23 cellular contexts compared by ENCODE assay signal in genomic region chr14:23575086-23575485, GRCh38. TPM values are rescaled to one million over a fixed set of nuclear protein-coding genes. Genes with fewer than 3 reads are reported as not detected.
DNase-seq lines count a peak whose midpoint lies in the region; ATAC-seq and TF ChIP-seq lines count a peak whose summit lies in the region.
"Had no signal": no experiment of that assay in that cellular context is flagged by ENCODE, and none has a peak within 500 bp of the region (broad histone marks: within the 10 kb centered on the region; RNA-seq: fewer than 3 reads in every experiment).

No MANE protein-coding gene starts in this region.

- H3K27ac Mint-ChIP-seq in WTC11, result no peak overlapping the region
- H3K27ac Mint-ChIP-seq: T-helper 1 cell treated with Interleukin-12 subunit alpha and Interleukin-12 subunit beta and Interleukin-4 antibody, amounts not matched to agents 30 μg/mL and 1 μg/mL, for 36 hours had no signal

- TF ChIP-seq RAD21 in SK-N-SH (IDR thresholded peaks at IDR 0.05; ENCODE audit: low read length), result no peak

- DNase-seq in SK-N-SH (peak; percentile 5), WTC11 (ENCODE audit: low spot score) (no peak), posterior vena cava (ENCODE audit: low spot score) (peak; percentile 34), HPDE6-E6E7 (ENCODE audit: extremely low spot score) (no peak), SKM-1 (lab: John Stamatoyannopoulos, UW; ENCODE audit: unreplicated experiment) (no peak)
- DNase-seq in stimulated activated CD4-positive, alpha-beta T cell treated with anti-CD3 and anti-CD28 coated beads, Interleukin-2, amount 100 ng/mL, for 48 hours, result no peak
- DNase-seq: activated CD4-positive, alpha-beta T cell treated with anti-CD3 and anti-CD28 coated beads for 4 hours; activated naive CD4-positive, alpha-beta T cell; activated T-cell treated with anti-CD3 and anti-CD28 coated beads, Interleukin-2, amount 50 U/mL, for 4 hours; anterior cingulate cortex; dermis blood vessel endothelial cell; DMS53; NCI-H1048; NCI-H1930; NCI-H69; SJCRH30 had no signal

- no peaks in the 10 kb centered on the region for H3K36me3 ChIP-seq in SK-N-SH (replicated peaks in 1 of 2; ENCODE audit: control insufficient read depth in 1 of 2, insufficient read depth in 2 of 2, low read length in 1 of 2)
- H3K36me3 ChIP-seq: cardiac muscle cell, prostate gland, SJCRH30 had no signal

- H3K9ac ChIP-seq in SK-N-SH, result no peak overlapping the region

- peaks cover 38% of the 10 kb centered on the region for H3K27me3 Mint-ChIP-seq in WTC11 (ENCODE audit: low read depth)

- H3K27me3 ChIP-seq in SK-N-SH (ENCODE audit: insufficient read depth) (no peaks in the 10 kb centered on the region), layer of hippocampus (ENCODE audit: control insufficient read depth, insufficient read depth, low read length) (peaks cover 28% of the 10 kb centered on the region)

- no peak overlapping the region for H3K4me3 ChIP-seq in SK-N-SH (ENCODE audit: low read depth in 2 of 2, low read length in 1 of 2)
- H3K4me3 ChIP-seq: cardiac muscle cell, prostate gland, SJCRH30 had no signal

- no peak overlapping the region for H3K27ac ChIP-seq in SK-N-SH (ENCODE audit: low read depth in 2 of 2, low read length in 1 of 2)
- peak overlapping the region; percentile 10 for H3K27ac ChIP-seq in layer of hippocampus (ENCODE audit: low read depth, low read length)
- H3K27ac ChIP-seq: 22Rv1, cardiac muscle cell, prostate gland, SJCRH30 had no signal

- no peaks in the 10 kb centered on the region for H3K9me3 Mint-ChIP-seq in WTC11
- H3K9me3 Mint-ChIP-seq: activated T-cell treated with anti-CD3 and anti-CD28 coated beads, Interleukin-2, amount 50 U/mL, for 4 hours; T-helper 1 cell treated with Interleukin-12 subunit alpha and Interleukin-12 subunit beta and Interleukin-4 antibody, amounts not matched to agents 30 μg/mL and 1 μg/mL, for 36 hours had no signal

- ATAC-seq in SK-N-SH treated with all-trans-retinoic acid at 6 μM for 48 hours (no peak), WTC11 (no peak)
- ATAC-seq: activated T-cell treated with anti-CD3 and anti-CD28 coated beads, Interleukin-2, amount 50 U/mL, for 4 hours had no signal

- CTCF ChIA-PET in SK-N-SH (lab: Yijun Ruan, JAX) (no interaction called here), WTC11 (lab: Charles Lee) (no interaction called here)

- H3K4me2 ChIP-seq in SK-N-SH, result no peak overlapping the region

- H4K20me1 ChIP-seq in SK-N-SH (ENCODE audit: insufficient read depth), result no peaks in the 10 kb centered on the region

- peak overlapping the region; percentile 37 for H3K4me3 Mint-ChIP-seq in WTC11
- H3K4me3 Mint-ChIP-seq: activated T-cell treated with anti-CD3 and anti-CD28 coated beads, Interleukin-2, amount 50 U/mL, for 4 hours; T-helper 1 cell treated with Interleukin-12 subunit alpha and Interleukin-12 subunit beta and Interleukin-4 antibody, amounts not matched to agents 30 μg/mL and 1 μg/mL, for 36 hours had no signal

- no peaks in the 10 kb centered on the region for H3K9me3 ChIP-seq in SK-N-SH
- H3K9me3 ChIP-seq: prostate gland, SJCRH30 had no signal

- intact Hi-C loops in posterior vena cava (cut with DNase I), result no loop called here

- H3F3A ChIP-seq in SK-N-SH (replicated peaks; ENCODE audit: insufficient read depth), result no peaks in the 10 kb centered on the region

- H3K4me1 ChIP-seq in SK-N-SH (ENCODE audit: control insufficient read depth in 1 of 2, insufficient read depth in 2 of 2, low read depth in 1 of 2, low read length in 1 of 2), result peaks cover 0 to 26% of the 10 kb centered on the region in 2 experiments; a peak in 1 of 4 replicates
- H3K4me1 ChIP-seq: prostate gland, SJCRH30 had no signal

- no peak for TF ChIP-seq EP300 in SK-N-SH (IDR thresholded peaks at IDR 0.05; ENCODE audit: borderline replicate concordance in 1 of 2, low read depth in 1 of 2, low read length in 1 of 2)

- no peak overlapping the region for H2AFZ ChIP-seq in SK-N-SH (ENCODE audit: low read depth)

- no peaks in the 10 kb centered on the region for H3K79me2 ChIP-seq in SK-N-SH (ENCODE audit: insufficient read depth)

- no peak for TF ChIP-seq CTCF in SK-N-SH (IDR thresholded peaks at IDR 0.05)
- TF ChIP-seq CTCF in WTC11 (IDR thresholded peaks at IDR 0.05), result no peak

- no peaks in the 10 kb centered on the region for H3K9me2 ChIP-seq in SK-N-SH

- peaks cover 41% of the 10 kb centered on the region for H3K4me1 Mint-ChIP-seq in WTC11

- WGBS in SK-N-SH (ENCODE audit: low lambda C conversion rate), result 92% methylated on average over 2 of the region's 2 CpGs

- peaks cover 17% of the 10 kb centered on the region for H3K36me3 Mint-ChIP-seq in WTC11

- POLR2A ChIA-PET in SK-N-SH (lab: Yijun Ruan, JAX), result no interaction called here
- POLR2A ChIA-PET in WTC11 (lab: Charles Lee), result no interaction called here

TF ChIP-seq in SK-N-SH, 30 proteins besides CTCF, POLR2A, EP300 and RAD21 (continues in another document):
- TF ChIP-seq MAX (IDR thresholded peaks at IDR 0.05; ENCODE audit: low read depth), result no peak
- no peak for TF ChIP-seq YY1 (IDR thresholded peaks at IDR 0.05; ENCODE audit: low read depth)
- no peak for TF ChIP-seq RCOR1 (IDR thresholded peaks at IDR 0.05; ENCODE audit: low read length)
- no peak for TF ChIP-seq NFIC (IDR thresholded peaks at IDR 0.05; ENCODE audit: borderline replicate concordance)
- no peak for TF ChIP-seq RXRA (IDR thresholded peaks at IDR 0.05; ENCODE audit: borderline replicate concordance, low read depth)
- TF ChIP-seq RFX5 (IDR thresholded peaks at IDR 0.05; ENCODE audit: low read length), result no peak

TF ChIP-seq in SK-N-SH treated with all-trans-retinoic acid at 6 μM for 48 hours, 23 proteins besides CTCF, POLR2A, EP300 and RAD21 (continues in another document):
- no peak for TF ChIP-seq CSRNP3 (CRISPR knock-in tag; IDR thresholded peaks at IDR 0.05)
- TF ChIP-seq GLIS3 (CRISPR knock-in tag; IDR thresholded peaks at IDR 0.05), result no peak
- TF ChIP-seq ZNF70 (CRISPR knock-in tag; IDR thresholded peaks at IDR 0.05), result no peak
- TF ChIP-seq ARNTL (CRISPR knock-in tag; IDR thresholded peaks at IDR 0.05; ENCODE audit: borderline replicate concordance, low read depth), result no peak

TF ChIP-seq in WTC11, 78 proteins besides CTCF, POLR2A, EP300 and RAD21:
- TF ChIP-seq FOXP1 (CRISPR knock-in tag; IDR thresholded peaks at IDR 0.05; ENCODE audit: borderline replicate concordance), result no peak
- no peak for TF ChIP-seq TP53 (CRISPR knock-in tag; IDR thresholded peaks at IDR 0.05)

RNA-seq across cellular contexts. Expression of gene JPH4, which starts 3.5 kb away (rescaled TPM):
- 8.7 and 8.8 TPM in 2 replicates for polyA plus RNA-seq in SK-N-SH (2012; rRNA removed)
- polyA plus RNA-seq in SK-N-SH (2012; cell fraction: cytosol; rRNA removed), result 5.7 and 7.9 TPM in 2 replicates
- 20.9 and 25.3 TPM in 2 replicates for polyA plus RNA-seq in SK-N-SH (2012; cell fraction: nucleus; rRNA removed)
- total RNA-seq in WTC11 (2021), result 50.1 to 62.0 TPM (median 60.0 TPM) in 3 replicates
- 1 to 10 TPM; 4.3 to 5.6 TPM for total RNA-seq in posterior vena cava
- total RNA-seq: dermis blood vessel endothelial cell, glomerular endothelial cell had no signal

RNA-seq across cellular contexts. Expression of gene AP1G2, which starts 7.5 kb away (rescaled TPM):
- 88.3 and 114 TPM in 2 replicates for polyA plus RNA-seq in SK-N-SH (2012; rRNA removed)
- polyA plus RNA-seq in SK-N-SH (2012; cell fraction: cytosol; rRNA removed), result 12.5 and 18.4 TPM in 2 replicates
- polyA plus RNA-seq in SK-N-SH (2012; cell fraction: nucleus; rRNA removed), result 850 and 900 TPM in 2 replicates
- total RNA-seq in WTC11 (2021) (108 to 122 TPM (median 115 TPM) in 3 replicates), posterior vena cava (10 to 100 TPM; 31.5 to 36.5 TPM)
- total RNA-seq: SJCRH30 had no signal

RNA-seq across cellular contexts. Expression of gene THTPA, which starts 19.0 kb away (rescaled TPM):
- polyA plus RNA-seq in SK-N-SH (2012; rRNA removed), result 15.5 and 16.3 TPM in 2 replicates
- 7.5 and 9.0 TPM in 2 replicates for polyA plus RNA-seq in SK-N-SH (2012; cell fraction: cytosol; rRNA removed)
- polyA plus RNA-seq in SK-N-SH (2012; cell fraction: nucleus; rRNA removed), result 43.9 and 56.7 TPM in 2 replicates
- total RNA-seq in WTC11 (2021), result 20.0 to 26.2 TPM (median 25.4 TPM) in 3 replicates
- total RNA-seq in posterior vena cava, result 10 to 100 TPM; 11.6 to 19.6 TPM

RNA-seq across cellular contexts. Expression of gene ZFHX2, which starts 23.5 kb away (rescaled TPM):
- polyA plus RNA-seq in SK-N-SH (2012; rRNA removed), result 0.28 and 0.77 TPM in 2 replicates
- polyA plus RNA-seq in SK-N-SH (2012; cell fraction: cytosol; rRNA removed), result 0.39 and 0.42 TPM in 2 replicates
- 2.1 and 2.9 TPM in 2 replicates for polyA plus RNA-seq in SK-N-SH (2012; cell fraction: nucleus; rRNA removed)
- total RNA-seq in WTC11 (2021) (16.4 to 26.2 TPM (median 25.7 TPM) in 3 replicates), posterior vena cava (1 to 10 TPM; 2.3 to 2.4 TPM)

Comparison
In these comparisons a context has a peak if more than half of its experiments do, and no peak if none do; other contexts are left out.
1. DNase-seq: peak in SK-N-SH (single experiment) and posterior vena cava (single experiment); none in WTC11 (single experiment), HPDE6-E6E7 (single experiment), stimulated activated CD4-positive, alpha-beta T cell treated with anti-CD3 and anti-CD28 coated beads, Interleukin-2, amount 100 ng/mL, for 48 hours (0 of 2) and SKM-1 (single experiment).